Comparison of ENCODE assay signal across 18 cellular contexts in genomic region chr12:29844667-29845066, GRCh38.
"Had no signal": no experiment of that assay in that cellular context is flagged by ENCODE, and none has a peak within 500 bp of the region (broad histone marks: within the 10 kb centered on the region; RNA-seq: fewer than 3 reads in every experiment).

No MANE protein-coding gene starts in this region.

- H3K4me1 ChIP-seq: gastroesophageal sphincter, spleen, transverse colon had no signal

- H3K36me3 ChIP-seq: gastroesophageal sphincter, spleen, transverse colon had no signal

- H3K27ac ChIP-seq: gastroesophageal sphincter, SK-N-MC, spleen, transverse colon, VCaP had no signal

- H3K9me3 ChIP-seq: transverse colon had no signal

- H3K27me3 ChIP-seq: gastroesophageal sphincter, spleen, transverse colon had no signal

- DNase-seq: activated CD4-positive, alpha-beta T cell treated with anti-CD3 and anti-CD28 coated beads for 48 hours; activated naive CD4-positive, alpha-beta T cell; central memory CD4-positive, alpha-beta T cell; cortex of kidney; effector CD8-positive, alpha-beta T cell; midbrain; naive B cell; right cardiac atrium; spleen; stimulated activated CD4-positive, alpha-beta T cell treated with anti-CD3 and anti-CD28 coated beads, Interleukin-1b, Interleukin-23, amount 100 ng/mL, for 48 hours; stimulated activated naive B cell treated with anti-CD40 and anti-IgM and Interleukin-4, amounts not matched to agents 10 μg/mL and 1 μg/mL and 100 μg/mL, for 72 hours; substantia nigra; T-cell; T1000; transverse colon had no signal

- H3K4me3 ChIP-seq: gastroesophageal sphincter, SK-N-MC, spleen, transverse colon had no signal

- ATAC-seq: gastroesophageal sphincter; right cardiac atrium; stimulated activated naive B cell treated with anti-CD40 and anti-IgM and Interleukin-4, amounts not matched to agents 10 μg/mL and 1 μg/mL and 100 μg/mL, for 72 hours; T-cell had no signal
